ENCODE assay signal across 1 cellular context in the genomic region with DNA sequence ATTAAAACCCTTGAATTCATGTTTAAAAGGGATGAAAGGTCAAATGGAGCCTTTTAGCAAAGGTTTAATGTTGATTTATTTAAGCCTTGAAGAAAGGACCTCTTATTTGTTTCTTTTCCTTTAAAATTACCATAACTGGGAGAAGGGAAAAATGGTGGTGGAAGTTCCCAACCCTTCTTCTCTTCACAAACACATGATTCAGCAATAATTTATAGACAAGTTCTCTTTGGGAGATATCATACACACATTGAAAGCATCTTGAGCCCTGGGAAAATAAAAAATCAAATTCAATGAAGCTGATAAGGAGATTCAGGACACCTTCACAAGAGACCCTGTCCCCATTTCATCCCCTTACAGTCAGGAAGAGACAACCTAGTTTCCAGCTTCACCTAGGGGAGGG.
TF ChIP-seq lines count a peak whose summit lies in the region.

No MANE protein-coding gene starts in this region.

TF ChIP-seq in HepG2, 621 proteins besides CTCF, POLR2A, EP300 and RAD21 (continued from another document):
- TF ChIP-seq, protein P1, sequence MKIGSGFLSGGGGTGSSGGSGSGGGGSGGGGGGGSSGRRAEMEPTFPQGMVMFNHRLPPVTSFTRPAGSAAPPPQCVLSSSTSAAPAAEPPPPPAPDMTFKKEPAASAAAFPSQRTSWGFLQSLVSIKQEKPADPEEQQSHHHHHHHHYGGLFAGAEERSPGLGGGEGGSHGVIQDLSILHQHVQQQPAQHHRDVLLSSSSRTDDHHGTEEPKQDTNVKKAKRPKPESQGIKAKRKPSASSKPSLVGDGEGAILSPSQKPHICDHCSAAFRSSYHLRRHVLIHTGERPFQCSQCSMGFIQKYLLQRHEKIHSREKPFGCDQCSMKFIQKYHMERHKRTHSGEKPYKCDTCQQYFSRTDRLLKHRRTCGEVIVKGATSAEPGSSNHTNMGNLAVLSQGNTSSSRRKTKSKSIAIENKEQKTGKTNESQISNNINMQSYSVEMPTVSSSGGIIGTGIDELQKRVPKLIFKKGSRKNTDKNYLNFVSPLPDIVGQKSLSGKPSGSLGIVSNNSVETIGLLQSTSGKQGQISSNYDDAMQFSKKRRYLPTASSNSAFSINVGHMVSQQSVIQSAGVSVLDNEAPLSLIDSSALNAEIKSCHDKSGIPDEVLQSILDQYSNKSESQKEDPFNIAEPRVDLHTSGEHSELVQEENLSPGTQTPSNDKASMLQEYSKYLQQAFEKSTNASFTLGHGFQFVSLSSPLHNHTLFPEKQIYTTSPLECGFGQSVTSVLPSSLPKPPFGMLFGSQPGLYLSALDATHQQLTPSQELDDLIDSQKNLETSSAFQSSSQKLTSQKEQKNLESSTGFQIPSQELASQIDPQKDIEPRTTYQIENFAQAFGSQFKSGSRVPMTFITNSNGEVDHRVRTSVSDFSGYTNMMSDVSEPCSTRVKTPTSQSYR (CRISPR knock-in tag; IDR thresholded peaks at IDR 0.05; ENCODE audit: borderline replicate concordance) = no peak
